1 cellular context compared by ENCODE assay signal in genomic region chr20:8602389-8603116, GRCh38.
TF ChIP-seq lines count a peak whose summit lies in the region.

No MANE protein-coding gene starts in this region.

TF ChIP-seq in SK-N-SH treated with all-trans-retinoic acid at 6 μM for 48 hours, 23 proteins besides CTCF, POLR2A, EP300 and RAD21 (continued from another document):
- TF ChIP-seq TSHZ2 (CRISPR knock-in tag; IDR thresholded peaks at IDR 0.05), result no peak
- no peak for TF ChIP-seq PPARA (CRISPR knock-in tag; IDR thresholded peaks at IDR 0.05; ENCODE audit: borderline replicate concordance)
- TF ChIP-seq RARB (CRISPR knock-in tag; IDR thresholded peaks at IDR 0.05), result no peak
TF ChIP-seq in SK-N-SH treated with all-trans-retinoic acid at 6 μM for 48 hours: peak in this region for 0.
